Comparison of ENCODE assay signal across 19 cellular contexts in the genomic region with DNA sequence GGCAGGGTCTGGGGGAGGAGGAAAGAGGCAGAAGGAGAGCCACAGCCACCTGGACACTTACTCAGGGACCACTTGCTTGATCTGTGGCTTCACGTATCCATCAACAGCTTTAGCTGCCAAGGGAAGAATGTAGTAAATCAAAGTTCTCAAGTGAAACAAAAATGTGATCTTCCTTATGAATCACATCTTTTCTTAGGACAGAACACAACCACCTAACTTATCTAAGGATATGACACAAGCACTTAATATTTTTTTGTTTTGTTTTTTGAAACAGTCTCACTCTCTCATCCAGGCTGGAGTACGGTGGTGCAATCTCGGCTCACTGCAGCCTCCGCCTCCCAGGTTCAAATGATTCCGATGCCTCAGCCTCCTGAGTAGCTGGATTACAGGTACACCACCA. TPM values are rescaled to one million over a fixed set of nuclear protein-coding genes. Genes with fewer than 3 reads are reported as not detected.
"Had no signal": no experiment of that assay in that cellular context is flagged by ENCODE, and none has a peak within 500 bp of the region (broad histone marks: within the 10 kb centered on the region; RNA-seq: fewer than 3 reads in every experiment).

No MANE protein-coding gene starts in this region.

- H3K4me3 Mint-ChIP-seq: natural killer cell treated with Interleukin-12 subunit alpha and Interleukin-12 subunit beta and Interleukin-15 and Interleukin-18, amount 100 ng/mL, for 72 hours; stimulated activated naive CD8-positive, alpha-beta T cell treated with anti-CD3 and anti-CD28 coated beads, Interleukin-15, Interleukin-2, amounts not matched to agents 100 ng/mL and 50 ng/mL, for 24 hours had no signal

- H3K27me3 ChIP-seq: testis had no signal

- H3K4me1 ChIP-seq: psoas muscle had no signal

- H3K27me3 Mint-ChIP-seq: natural killer cell treated with Interleukin-12 subunit alpha and Interleukin-12 subunit beta and Interleukin-15 and Interleukin-18, amount 100 ng/mL, for 72 hours; stimulated activated naive CD8-positive, alpha-beta T cell treated with anti-CD3 and anti-CD28 coated beads, Interleukin-15, Interleukin-2, amounts not matched to agents 100 ng/mL and 50 ng/mL, for 24 hours had no signal

- H3K27ac ChIP-seq: epithelial cell of prostate, psoas muscle had no signal

- DNase-seq: activated CD4-positive, alpha-beta T cell treated with anti-CD3 and anti-CD28 coated beads for 48 hours; activated CD8-positive, alpha-beta memory T cell treated with anti-CD3 and anti-CD28 coated beads for 24 hours; caudate nucleus; cortex of kidney; effector memory CD4-positive, alpha-beta T cell; hippocampal formation; left colon; psoas muscle; stimulated activated CD4-positive, alpha-beta T cell treated with anti-CD3 and anti-CD28 coated beads, Interleukin-2, amount 100 ng/mL, for 24 hours; testis had no signal

- H3K9me3 Mint-ChIP-seq: natural killer cell treated with Interleukin-12 subunit alpha and Interleukin-12 subunit beta and Interleukin-15 and Interleukin-18, amount 100 ng/mL, for 72 hours; stimulated activated naive CD8-positive, alpha-beta T cell treated with anti-CD3 and anti-CD28 coated beads, Interleukin-15, Interleukin-2, amounts not matched to agents 100 ng/mL and 50 ng/mL, for 24 hours had no signal

- H3K27ac Mint-ChIP-seq: natural killer cell treated with Interleukin-12 subunit alpha and Interleukin-12 subunit beta and Interleukin-15 and Interleukin-18, amount 100 ng/mL, for 72 hours; stimulated activated naive CD8-positive, alpha-beta T cell treated with anti-CD3 and anti-CD28 coated beads, Interleukin-15, Interleukin-2, amounts not matched to agents 100 ng/mL and 50 ng/mL, for 24 hours had no signal

- ATAC-seq: left colon, sciatic nerve had no signal

- H3K9me3 ChIP-seq: psoas muscle, testis had no signal

- H3K4me3 ChIP-seq: psoas muscle, testis had no signal

RNA-seq across cellular contexts. Expression of a gene that starts 17.4 kb away (rescaled TPM):
- total RNA-seq: left colon; lung microvascular endothelial cell; mononuclear cell; natural killer cell treated with Interleukin-12 subunit alpha and Interleukin-12 subunit beta and Interleukin-15 and Interleukin-18, amount 100 ng/mL, for 72 hours; omental fat pad; psoas muscle; sciatic nerve; SK-MEL-5; testis; ureter had no signal
- polyA plus RNA-seq: psoas muscle had no signal
